In genomic region chr2:174248187-174248997, GRCh38 we compare ENCODE assay signal across 8 cellular contexts. TPM values are rescaled to one million over a fixed set of nuclear protein-coding genes. Genes with fewer than 3 reads are reported as not detected.
DNase-seq lines count a peak whose midpoint lies in the region; ATAC-seq and TF ChIP-seq lines count a peak whose summit lies in the region.

OLA1 (minus strand) TSS chr2:174248532; CDS start chr2:174246815, 1,717 bp downstream.

- intact Hi-C loops in mammary epithelial cell (cut with micrococcal nuclease) = loop anchor here (1.0 to 5.0 kb wide), 3 partner anchors 71 to 90 kb away; no protein-coding TSS in a partner anchor

- H3K27ac ChIP-seq in mammary epithelial cell (ENCODE audit: insufficient read depth, low read depth, low read length) (peak within 1 kb of the TSS; percentile 79), iPS-20b (ENCODE audit: low read length) (peak within 1 kb of the TSS; percentile 48), skin epidermis (peak within 1 kb of the TSS; percentile 50 to 94 (median 84))

- CTCF ChIA-PET in mammary epithelial cell (lab: Charles Lee; ENCODE audit: low non-redundant PET) = no interaction called here

- H4K20me1 ChIP-seq in mammary epithelial cell (ENCODE audit: insufficient read depth, low read length) = no peaks in the 10 kb centered on the region

- peak within 1 kb of the TSS; percentile 93 for H3K4me2 ChIP-seq in mammary epithelial cell (ENCODE audit: insufficient read depth, low read depth, low read length)

- WGBS in mammary epithelial cell (ENCODE audit: low coverage, missing lambda C conversion rate) = 0% methylated on average over 13 of the region's 85 CpGs

- peaks cover 5% of the 10 kb centered on the region for H3K36me3 ChIP-seq in mammary epithelial cell (ENCODE audit: insufficient read depth, low read length)
- H3K36me3 ChIP-seq in iPS-20b (ENCODE audit: insufficient read depth, low read depth, low read length) = peaks cover 20% of the 10 kb centered on the region

- peak within 1 kb of the TSS; percentile 84 for H3K4me3 ChIP-seq in WI38 (ENCODE audit: low read depth, low read length)
- H3K4me3 ChIP-seq in mammary epithelial cell (replicated peaks in 1 of 3; ENCODE audit: insufficient read depth in 1 of 3, low read depth in 2 of 3, low read length in 3 of 3) = peak within 1 kb of the TSS; percentile 67 to 81 (median 73)
- peak within 1 kb of the TSS; percentile 76 for H3K4me3 ChIP-seq in iPS-20b (ENCODE audit: low read length)
- peak within 1 kb of the TSS; percentile 64 to 95 (median 82) for H3K4me3 ChIP-seq in skin epidermis

- in situ Hi-C loops in GM18951 (cut with MboI; ENCODE audit: low sequenced_read_pairs, unreplicated experiment) (no loop called here), mammary epithelial cell (cut with MboI; ENCODE audit: low sequenced_read_pairs in 2 of 2) (no loop called here)

- peak; percentile 97 for ATAC-seq in HG03175 (IDR thresholded peaks at IDR 0.05; ENCODE audit: unreplicated experiment)

- TF ChIP-seq POLR2A in GM18951 (IDR thresholded peaks at IDR 0.05; ENCODE audit: extremely low read depth, insufficient read depth, insufficient read length) = peak; percentile 93

- peaks cover 48% of the 10 kb centered on the region for H3K79me2 ChIP-seq in mammary epithelial cell (ENCODE audit: insufficient read depth, low read length)

- no peak for TF ChIP-seq CTCF in WI38 (IDR thresholded peaks at IDR 0.05; ENCODE audit: low read depth, low read length)
- peak in 1 of 2 donors; percentile 9 for TF ChIP-seq CTCF in mammary epithelial cell (conservative IDR thresholded peaks at IDR 0.05 in 1 of 2, IDR thresholded peaks at IDR 0.05 in 1 of 2; ENCODE audit: extremely low read depth in 1 of 2, insufficient read depth in 1 of 2, low read depth in 1 of 2, low read length in 2 of 2)

- no peaks in the 10 kb centered on the region for H3K9me3 ChIP-seq in mammary epithelial cell (replicated peaks; ENCODE audit: insufficient read depth, low read length)
- H3K9me3 ChIP-seq in iPS-20b (ENCODE audit: insufficient read depth, low read depth, low read length) = no peaks in the 10 kb centered on the region

- DNase-seq in AG08395 (ENCODE audit: low spot score) (peak; percentile 98), NCI-H2227 treated with DMSO at 0.1 percent for 48 hours (lab: John Stamatoyannopoulos, UW) (peak; percentile 98), mammary epithelial cell (peak; percentile 96)

- dilution Hi-C loops in mammary epithelial cell (cut with HindIII; ENCODE audit: low sequenced_read_pairs) = no loop called here

- peak within 1 kb of the TSS; percentile 92 for H2AFZ ChIP-seq in mammary epithelial cell (ENCODE audit: low read depth, low read length)

- H3K4me1 ChIP-seq in mammary epithelial cell (ENCODE audit: insufficient read depth, low read length) = peaks cover 21% of the 10 kb centered on the region
- peaks cover 6% of the 10 kb centered on the region; the same call in 1 of the 2 replicates for H3K4me1 ChIP-seq in iPS-20b (ENCODE audit: insufficient read depth, low read length)

- H3K9ac ChIP-seq in mammary epithelial cell (ENCODE audit: insufficient read depth, low read length) (peak within 1 kb of the TSS; percentile 82), iPS-20b (ENCODE audit: low read depth, low read length) (peak within 1 kb of the TSS; percentile 87)

- H3K27me3 ChIP-seq in mammary epithelial cell (ENCODE audit: insufficient read depth, low read length) (no peaks in the 10 kb centered on the region), iPS-20b (ENCODE audit: insufficient read depth, low read length) (peaks cover 12% of the 10 kb centered on the region; the same call in 1 of the 2 replicates)

- no TSS peak for BruUV-seq in mammary epithelial cell (replicated peaks; lab: Mats Ljungman, UMichigan)

RNA-seq across cellular contexts. Expression of gene OLA1, which starts in this region (rescaled TPM):
- total RNA-seq in mammary epithelial cell = 100 to 1,000 TPM; 104 to 150 TPM
- 94.6 TPM for polyA plus RNA-seq in mammary epithelial cell
- polyA minus RNA-seq in mammary epithelial cell = 88.6 TPM

Comparison
In these comparisons a context has a peak if more than half of its experiments do, and no peak if none do; other contexts are left out.
1. Peak in every context shown above with its lines: DNase-seq, ATAC-seq, H3K4me3 ChIP-seq and H3K27ac ChIP-seq.